ENCODE assay signal across 1 cellular context in genomic region chr13:85411608-85412007, GRCh38.
TF ChIP-seq lines count a peak whose summit lies in the region.

No MANE protein-coding gene starts in this region.

TF ChIP-seq in SK-N-SH, 30 proteins besides CTCF, POLR2A, EP300 and RAD21 (continued from another document):
- TF ChIP-seq ZBTB33 (IDR thresholded peaks at IDR 0.05; ENCODE audit: borderline replicate concordance, low read depth) (no peak), JUND (IDR thresholded peaks at IDR 0.05) (no peak), MXI1 (IDR thresholded peaks at IDR 0.05; ENCODE audit: low read depth, low read length) (no peak), YY1 (IDR thresholded peaks at IDR 0.05; ENCODE audit: low read depth) (no peak), RCOR1 (IDR thresholded peaks at IDR 0.05; ENCODE audit: low read length) (no peak), NFIC (IDR thresholded peaks at IDR 0.05; ENCODE audit: borderline replicate concordance) (no peak), GATA2 (CRISPR knock-in tag; IDR thresholded peaks at IDR 0.05) (no peak), RFX5 (IDR thresholded peaks at IDR 0.05; ENCODE audit: low read length) (no peak), CHD2 (IDR thresholded peaks at IDR 0.05; ENCODE audit: low read length, partially characterized antibody) (no peak), TEAD4 (IDR thresholded peaks at IDR 0.05; ENCODE audit: borderline replicate concordance, insufficient read depth) (no peak), TAF1 (IDR thresholded peaks at IDR 0.05; ENCODE audit: borderline replicate concordance, low read depth, low read length) (no peak)
- TF ChIP-seq, protein P1, sequence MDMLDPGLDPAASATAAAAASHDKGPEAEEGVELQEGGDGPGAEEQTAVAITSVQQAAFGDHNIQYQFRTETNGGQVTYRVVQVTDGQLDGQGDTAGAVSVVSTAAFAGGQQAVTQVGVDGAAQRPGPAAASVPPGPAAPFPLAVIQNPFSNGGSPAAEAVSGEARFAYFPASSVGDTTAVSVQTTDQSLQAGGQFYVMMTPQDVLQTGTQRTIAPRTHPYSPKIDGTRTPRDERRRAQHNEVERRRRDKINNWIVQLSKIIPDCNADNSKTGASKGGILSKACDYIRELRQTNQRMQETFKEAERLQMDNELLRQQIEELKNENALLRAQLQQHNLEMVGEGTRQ (IDR thresholded peaks at IDR 0.05; ENCODE audit: borderline replicate concordance, low read depth, low read length) = no peak
